Comparison of ENCODE assay signal across 16 cellular contexts in genomic region chr7:38306136-38306535, GRCh38.
DNase-seq lines count a peak whose midpoint lies in the region; ATAC-seq and TF ChIP-seq lines count a peak whose summit lies in the region.
"Had no signal": no experiment of that assay in that cellular context is flagged by ENCODE, and none has a peak within 500 bp of the region (broad histone marks: within the 10 kb centered on the region; RNA-seq: fewer than 3 reads in every experiment).

No MANE protein-coding gene starts in this region.

- no peak overlapping the region for H3K27ac ChIP-seq in CD4-positive, alpha-beta T cell (ENCODE audit: low read depth, low read length)
- H3K27ac ChIP-seq in IMR-90 (ENCODE audit: insufficient read depth, low read length) = no peak overlapping the region
- H3K27ac ChIP-seq in Karpas-422 (ENCODE audit: low read length) = no peak overlapping the region
- no peak overlapping the region for H3K27ac ChIP-seq in smooth muscle cell (ENCODE audit: low read depth)
- H3K27ac ChIP-seq: breast epithelium, RWPE1 had no signal

- no peak overlapping the region for H2BK15ac ChIP-seq in IMR-90 (ENCODE audit: low read depth, low read length)

- TF ChIP-seq RAD21 in IMR-90 (IDR thresholded peaks at IDR 0.05; ENCODE audit: low read length) = no peak

- no peak overlapping the region for H2BK120ac ChIP-seq in IMR-90 (ENCODE audit: low read depth, low read length)

- no peak overlapping the region for H3K56ac ChIP-seq in IMR-90 (ENCODE audit: extremely low read depth, insufficient read depth, low read length)

- peak overlapping the region; percentile 88 for H3K27ac Mint-ChIP-seq in CD4-positive, alpha-beta T cell
- peak overlapping the region; percentile 19 for H3K27ac Mint-ChIP-seq in nephron progenitor cell
- H3K27ac Mint-ChIP-seq: endodermal cell had no signal

- no peak overlapping the region for H4K5ac ChIP-seq in IMR-90 (ENCODE audit: low read depth, low read length)

- H2AFZ ChIP-seq in IMR-90 (replicated peaks; ENCODE audit: low read length, poor library complexity) (no peak overlapping the region), Karpas-422 (ENCODE audit: low read length) (no peak overlapping the region), smooth muscle cell (ENCODE audit: low read depth) (no peak overlapping the region)

- no peak for DNase-seq in CD4-positive, alpha-beta T cell
- DNase-seq in IMR-90 (peak; percentile 45), brain pericyte (ENCODE audit: low read depth, low spot score) (peak; percentile 31), nephron progenitor cell (no peak), Karpas-422 (no peak), COR-L47 (lab: John Stamatoyannopoulos, UW) (no peak), smooth muscle cell (lab: John Stamatoyannopoulos, UW; ENCODE audit: unreplicated experiment) (no peak)
- DNase-seq: activated CD4-positive, alpha-beta T cell treated with anti-CD3 and anti-CD28 coated beads for 4 hours; activated effector memory CD4-positive, alpha-beta T cell treated with anti-CD3 and anti-CD28 coated beads, Interleukin-2, amount 50 U/mL, for 16 hours; endodermal cell; kidney; NCI-H187 treated with DMSO at 0.1 percent for 48 hours; stimulated activated naive CD4-positive, alpha-beta T cell treated with Interleukin-2 at 50 U/mL for 16 hours had no signal

- no peaks in the 10 kb centered on the region for H3K27me3 ChIP-seq in CD4-positive, alpha-beta T cell (ENCODE audit: control insufficient read depth, insufficient read depth, low read length)
- H3K27me3 ChIP-seq in IMR-90 (ENCODE audit: control insufficient read depth, insufficient read depth, low read length) (peaks cover 24% of the 10 kb centered on the region), Karpas-422 (ENCODE audit: low read length) (no peaks in the 10 kb centered on the region), smooth muscle cell (ENCODE audit: low read depth) (no peaks in the 10 kb centered on the region)
- H3K27me3 ChIP-seq: breast epithelium had no signal

- no peak overlapping the region for H3K9ac ChIP-seq in IMR-90 (ENCODE audit: low read depth, low read length)
- no peak overlapping the region for H3K9ac ChIP-seq in Karpas-422 (ENCODE audit: low read length)
- H3K9ac ChIP-seq in smooth muscle cell (ENCODE audit: low read depth) = no peak overlapping the region

- H2AK5ac ChIP-seq in IMR-90 (ENCODE audit: low read depth, low read length) = no peak overlapping the region

- no peaks in the 10 kb centered on the region for H3K9me2 ChIP-seq in Karpas-422 (replicated peaks; ENCODE audit: insufficient read depth, low read length)

- BruUV-seq in IMR-90 (replicated peaks; lab: Mats Ljungman, UMichigan) = no TSS peak

- no peak for TF ChIP-seq CTCF in CD4-positive, alpha-beta T cell (IDR thresholded peaks at IDR 0.05)
- TF ChIP-seq CTCF in IMR-90 (conservative IDR thresholded peaks at IDR 0.05; ENCODE audit: low read depth, low read length) (no peak), nephron progenitor cell (IDR thresholded peaks at IDR 0.05) (no peak), smooth muscle cell (IDR thresholded peaks at IDR 0.05; ENCODE audit: borderline replicate concordance, insufficient read depth, poor library complexity, severe bottlenecking) (no peak)

- H4K91ac ChIP-seq in IMR-90 (ENCODE audit: insufficient read depth, low read depth, low read length) = no peak overlapping the region

- no peak overlapping the region for H3K4me3 Mint-ChIP-seq in CD4-positive, alpha-beta T cell
- no peak overlapping the region for H3K4me3 Mint-ChIP-seq in nephron progenitor cell
- H3K4me3 Mint-ChIP-seq: endodermal cell had no signal

- peaks cover 4% of the 10 kb centered on the region for H3K9me3 Mint-ChIP-seq in CD4-positive, alpha-beta T cell
- H3K9me3 Mint-ChIP-seq in nephron progenitor cell = peaks cover 5% of the 10 kb centered on the region
- H3K9me3 Mint-ChIP-seq: endodermal cell had no signal

- H3K9me1 ChIP-seq in IMR-90 (ENCODE audit: insufficient read depth, low read length) = no peaks in the 10 kb centered on the region; the same call in 1 of the 2 replicates

- H4K20me1 ChIP-seq in IMR-90 (ENCODE audit: insufficient read depth, low read length) (no peaks in the 10 kb centered on the region), Karpas-422 (ENCODE audit: insufficient read depth, low read depth, low read length) (no peaks in the 10 kb centered on the region), smooth muscle cell (ENCODE audit: low read depth) (no peaks in the 10 kb centered on the region)

- no peak overlapping the region for H2BK20ac ChIP-seq in IMR-90 (ENCODE audit: low read depth, low read length)

- no peaks in the 10 kb centered on the region for H3K27me3 Mint-ChIP-seq in CD4-positive, alpha-beta T cell
- H3K27me3 Mint-ChIP-seq in nephron progenitor cell (ENCODE audit: low read depth, poor library complexity) = no peaks in the 10 kb centered on the region

- intact Hi-C loops in CD4-positive, alpha-beta T cell (cut with DNase I, micrococcal nuclease) = no loop called here
- intact Hi-C loops in IMR-90 (cut with micrococcal nuclease) = no loop called here

- H3K23ac ChIP-seq in IMR-90 (ENCODE audit: low read depth, low read length) = no peak overlapping the region

- no peaks in the 10 kb centered on the region for H3K79me2 ChIP-seq in Karpas-422 (ENCODE audit: low read length)
- no peaks in the 10 kb centered on the region for H3K79me2 ChIP-seq in smooth muscle cell (ENCODE audit: low read depth)

- in situ Hi-C loops in IMR-90 (cut with MboI; ENCODE audit: low sequenced_read_pairs) = no loop called here

- dilution Hi-C loops in IMR-90 (cut with HindIII; ENCODE audit: low sequenced_read_pairs, unreplicated experiment) = no loop called here

- H3K4me1 Mint-ChIP-seq in CD4-positive, alpha-beta T cell (ENCODE audit: low read depth) = peaks cover 12% of the 10 kb centered on the region
- peaks cover 9% of the 10 kb centered on the region for H3K4me1 Mint-ChIP-seq in nephron progenitor cell
- H3K4me1 Mint-ChIP-seq: endodermal cell had no signal

- no peak overlapping the region for H3K4ac ChIP-seq in IMR-90 (ENCODE audit: low read depth, low read length)

- POLR2A ChIA-PET in CD4-positive, alpha-beta T cell (lab: Charles Lee) = no interaction called here
- POLR2A ChIA-PET in IMR-90 (lab: Charles Lee; ENCODE audit: unreplicated experiment) = no interaction called here

- no peak overlapping the region for H4K8ac ChIP-seq in IMR-90 (ENCODE audit: low read depth in 2 of 2, low read length in 2 of 2)

- no peak for TF ChIP-seq POLR2A in IMR-90 (IDR thresholded peaks at IDR 0.05; ENCODE audit: low read depth, low read length)

- no peaks in the 10 kb centered on the region for H3F3A ChIP-seq in smooth muscle cell (ENCODE audit: low read depth)

- H3K4me3 ChIP-seq in IMR-90 (ENCODE audit: insufficient read depth, low read depth, low read length) (no peak overlapping the region), Karpas-422 (ENCODE audit: low read length) (no peak overlapping the region), smooth muscle cell (no peak overlapping the region)
- H3K4me3 ChIP-seq: breast epithelium had no signal

- H3K18ac ChIP-seq in IMR-90 (ENCODE audit: low read depth, low read length) = no peak overlapping the region

- no peaks in the 10 kb centered on the region for H3K9me3 ChIP-seq in CD4-positive, alpha-beta T cell (ENCODE audit: control insufficient read depth, low read length)
- peaks cover 2% of the 10 kb centered on the region; the same call in 1 of the 2 replicates for H3K9me3 ChIP-seq in IMR-90 (ENCODE audit: control insufficient read depth, insufficient read depth, low read length)
- H3K9me3 ChIP-seq in Karpas-422 (ENCODE audit: low read length) = no peaks in the 10 kb centered on the region
- no peaks in the 10 kb centered on the region for H3K9me3 ChIP-seq in smooth muscle cell (replicated peaks; ENCODE audit: low read depth)
- H3K9me3 ChIP-seq: breast epithelium had no signal

- H3K36me3 ChIP-seq in IMR-90 (ENCODE audit: control insufficient read depth, insufficient read depth, low read length) = no peaks in the 10 kb centered on the region
- no peaks in the 10 kb centered on the region for H3K36me3 ChIP-seq in Karpas-422 (ENCODE audit: insufficient read depth, low read length)
- no peaks in the 10 kb centered on the region for H3K36me3 ChIP-seq in smooth muscle cell (ENCODE audit: low read depth)
- H3K36me3 ChIP-seq: breast epithelium had no signal

- H3K14ac ChIP-seq in IMR-90 (replicated peaks; ENCODE audit: low read depth, low read length) = no peak overlapping the region

- H3K36me3 Mint-ChIP-seq in CD4-positive, alpha-beta T cell (ENCODE audit: low read depth) = no peaks in the 10 kb centered on the region
- H3K36me3 Mint-ChIP-seq in nephron progenitor cell (ENCODE audit: low read depth) = no peaks in the 10 kb centered on the region

- CTCF ChIA-PET in CD4-positive, alpha-beta T cell (lab: Charles Lee) = no interaction called here
- CTCF ChIA-PET in IMR-90 (lab: Yijun Ruan, JAX) = no interaction called here

- ATAC-seq in CD4-positive, alpha-beta T cell (ENCODE audit: poor library complexity) = no peak
- peak; percentile 53 for ATAC-seq in IMR-90 (ENCODE audit: low read depth)
- no peak for ATAC-seq in GM21360 (IDR thresholded peaks at IDR 0.05; ENCODE audit: unreplicated experiment)

- H3K79me1 ChIP-seq in IMR-90 (ENCODE audit: low read depth in 1 of 2, low read length in 2 of 2) = no peaks in the 10 kb centered on the region

- no peaks in the 10 kb centered on the region for H3K4me1 ChIP-seq in IMR-90 (ENCODE audit: control insufficient read depth, insufficient read depth, low read length)
- no peaks in the 10 kb centered on the region for H3K4me1 ChIP-seq in Karpas-422 (ENCODE audit: low read length)
- H3K4me1 ChIP-seq in smooth muscle cell (ENCODE audit: low read depth) = no peaks in the 10 kb centered on the region
- H3K4me1 ChIP-seq: breast epithelium had no signal

- no peak overlapping the region for H2BK5ac ChIP-seq in IMR-90 (ENCODE audit: low read depth, low read length, poor library complexity, severe bottlenecking)

- no peak overlapping the region for H3K4me2 ChIP-seq in IMR-90 (ENCODE audit: low read depth, low read length)
- H3K4me2 ChIP-seq in Karpas-422 (ENCODE audit: low read depth, low read length, poor library complexity, severe bottlenecking) = no peak overlapping the region
- H3K4me2 ChIP-seq in smooth muscle cell = no peak overlapping the region

- no peak overlapping the region for H2AK9ac ChIP-seq in IMR-90 (replicated peaks; ENCODE audit: low read depth, low read length, poor library complexity)

- WGBS in IMR-90 (ENCODE audit: extremely low coverage in 2 of 2, insufficient read length in 1 of 2), 2 experiments = no CpG with 5 or more reads among the region's 3 CpGs
- 39% methylated on average over 3 of the region's 3 CpGs for WGBS in smooth muscle cell (ENCODE audit: low lambda C conversion rate)

TF ChIP-seq in IMR-90, 13 proteins besides CTCF, POLR2A, EP300 and RAD21:
- TF ChIP-seq MAFK (IDR thresholded peaks at IDR 0.05; ENCODE audit: low read depth, low read length) (no peak), RFX5 (IDR thresholded peaks at IDR 0.05; ENCODE audit: low read depth, low read length) (no peak), CEBPB (IDR thresholded peaks at IDR 0.05; ENCODE audit: low read depth, low read length) (no peak)

Comparison
In these comparisons a context has a peak if more than half of its experiments do, and no peak if none do; other contexts are left out.
1. DNase-seq: peak in IMR-90 (single experiment) and brain pericyte (single experiment); none in CD4-positive, alpha-beta T cell (0 of 10), nephron progenitor cell (single experiment), Karpas-422 (single experiment), COR-L47 (single experiment) and smooth muscle cell (single experiment).